ENCODE assay signal across 1 cellular context in genomic region chr10:61795551-61795950, GRCh38.
TF ChIP-seq lines count a peak whose summit lies in the region.

No MANE protein-coding gene starts in this region.

TF ChIP-seq in K562, 482 proteins besides CTCF, POLR2A, EP300 and RAD21 (continued from another document):
- peak; percentile 32; the same call in 1 of the 2 replicates for TF ChIP-seq MGA (IDR thresholded peaks at IDR 0.05)
- TF ChIP-seq EGR1 (conservative IDR thresholded peaks at IDR 0.05) = no peak
- TF ChIP-seq CBFA2T3 (IDR thresholded peaks at IDR 0.05) = peak; percentile 34; the same call in 1 of the 2 replicates
